In genomic region chr1:160460683-160461287, GRCh38 we compare ENCODE assay signal across 12 cellular contexts.
DNase-seq lines count a peak whose midpoint lies in the region; ATAC-seq lines count a peak whose summit lies in the region.
"Had no signal": no experiment of that assay in that cellular context is flagged by ENCODE, and none has a peak within 500 bp of the region (broad histone marks: within the 10 kb centered on the region; RNA-seq: fewer than 3 reads in every experiment).

No MANE protein-coding gene starts in this region.

- H3K9me2 ChIP-seq in Karpas-422 (replicated peaks; ENCODE audit: insufficient read depth, low read length) = no peaks in the 10 kb centered on the region

- no peaks in the 10 kb centered on the region for H3K9me3 Mint-ChIP-seq in T-helper 2 cell treated with Interferon-gamma antibody and Interleukin-4, amounts not matched to agents 5 μg/mL and 100 μg/mL, for 36 hours
- H3K9me3 Mint-ChIP-seq in activated naive CD4-positive, alpha-beta T cell treated with anti-CD3 and anti-CD28 coated beads for 36 hours = no peaks in the 10 kb centered on the region
- peaks cover 0 to 4% (median 0%) of the 10 kb centered on the region in 9 donors for H3K9me3 Mint-ChIP-seq in naive thymus-derived CD8-positive, alpha-beta T cell

- POLR2A ChIA-PET in naive thymus-derived CD8-positive, alpha-beta T cell (lab: Charles Lee) = interaction anchor here (1.9 kb wide), 1 partner anchor 9 kb away, joined by 7 read pairs; no protein-coding TSS in a partner anchor

- no peaks in the 10 kb centered on the region for H3K9me3 ChIP-seq in Karpas-422 (ENCODE audit: low read length)
- H3K9me3 ChIP-seq: tibial artery had no signal

- peaks cover 42% of the 10 kb centered on the region for H3K4me1 Mint-ChIP-seq in T-helper 2 cell treated with Interferon-gamma antibody and Interleukin-4, amounts not matched to agents 5 μg/mL and 100 μg/mL, for 36 hours (ENCODE audit: low read depth)
- H3K4me1 Mint-ChIP-seq in activated naive CD4-positive, alpha-beta T cell treated with anti-CD3 and anti-CD28 coated beads for 36 hours (ENCODE audit: low read depth) = peaks cover 91% of the 10 kb centered on the region
- H3K4me1 Mint-ChIP-seq in naive thymus-derived CD8-positive, alpha-beta T cell = peaks cover 22 to 56% (median 45%) of the 10 kb centered on the region in 4 donors
- H3K4me1 Mint-ChIP-seq: brain had no signal

- no peaks in the 10 kb centered on the region for H4K20me1 ChIP-seq in Karpas-422 (ENCODE audit: insufficient read depth, low read depth, low read length)

- H3K79me2 ChIP-seq in Karpas-422 (ENCODE audit: low read length) = no peaks in the 10 kb centered on the region

- peak overlapping the region; percentile 53 for H3K4me2 ChIP-seq in Karpas-422 (ENCODE audit: low read depth, low read length, poor library complexity, severe bottlenecking)

- peak overlapping the region; percentile 13 for H3K9ac ChIP-seq in Karpas-422 (ENCODE audit: low read length)

- ATAC-seq in naive thymus-derived CD8-positive, alpha-beta T cell = peak in 1 of 2 donors; percentile 78
- ATAC-seq in HG02642 (IDR thresholded peaks at IDR 0.05; ENCODE audit: poor library complexity, unreplicated experiment) = no peak

- no peaks in the 10 kb centered on the region for H3K27me3 Mint-ChIP-seq in T-helper 2 cell treated with Interferon-gamma antibody and Interleukin-4, amounts not matched to agents 5 μg/mL and 100 μg/mL, for 36 hours (ENCODE audit: low read depth)
- no peaks in the 10 kb centered on the region for H3K27me3 Mint-ChIP-seq in activated naive CD4-positive, alpha-beta T cell treated with anti-CD3 and anti-CD28 coated beads for 36 hours (ENCODE audit: low read depth)
- H3K27me3 Mint-ChIP-seq in naive thymus-derived CD8-positive, alpha-beta T cell = no peaks in the 10 kb centered on the region

- H3K27ac Mint-ChIP-seq in T-helper 2 cell treated with Interferon-gamma antibody and Interleukin-4, amounts not matched to agents 5 μg/mL and 100 μg/mL, for 36 hours = peak overlapping the region; percentile 92
- peak overlapping the region; percentile 99 for H3K27ac Mint-ChIP-seq in activated naive CD4-positive, alpha-beta T cell treated with anti-CD3 and anti-CD28 coated beads for 36 hours
- H3K27ac Mint-ChIP-seq in naive thymus-derived CD8-positive, alpha-beta T cell = peak overlapping the region; percentile 29 to 93 (median 84)
- H3K27ac Mint-ChIP-seq: brain had no signal

- peak; percentile 35 for DNase-seq in T-helper 2 cell treated with Interferon-gamma antibody and Interleukin-4, amounts not matched to agents 5 μg/mL and 100 μg/mL, for 36 hours (ENCODE audit: low spot score)
- DNase-seq in T-helper 2 cell (no peak), Karpas-422 (no peak), NCI-H1092 treated with DMSO at 0.1 percent for 48 hours (lab: John Stamatoyannopoulos, UW) (no peak), NOMO-1 treated with dmso at 0.1 percent for 144 hours (lab: John Stamatoyannopoulos, UW; ENCODE audit: unreplicated experiment) (no peak)
- peak; percentile 66 for DNase-seq in activated naive CD4-positive, alpha-beta T cell treated with anti-CD3 and anti-CD28 coated beads for 36 hours
- no peak for DNase-seq in naive thymus-derived CD8-positive, alpha-beta T cell
- DNase-seq: 8988T, SHP77 treated with DMSO at 0.1 percent for 48 hours, tibial artery had no signal

- no peak overlapping the region for H3K4me3 ChIP-seq in Karpas-422 (ENCODE audit: low read length)
- H3K4me3 ChIP-seq: tibial artery had no signal

- peaks cover 43% of the 10 kb centered on the region for H3K4me1 ChIP-seq in Karpas-422 (ENCODE audit: low read length)
- H3K4me1 ChIP-seq: tibial artery had no signal

- H3K4me3 Mint-ChIP-seq in T-helper 2 cell treated with Interferon-gamma antibody and Interleukin-4, amounts not matched to agents 5 μg/mL and 100 μg/mL, for 36 hours = peak overlapping the region; percentile 79
- peak overlapping the region; percentile 68 for H3K4me3 Mint-ChIP-seq in activated naive CD4-positive, alpha-beta T cell treated with anti-CD3 and anti-CD28 coated beads for 36 hours
- peak overlapping the region in 9 of 10 donors; percentile 36 to 79 (median 52) for H3K4me3 Mint-ChIP-seq in naive thymus-derived CD8-positive, alpha-beta T cell
- H3K4me3 Mint-ChIP-seq: brain had no signal

- intact Hi-C loops in activated naive CD4-positive, alpha-beta T cell treated with anti-CD3 and anti-CD28 coated beads for 36 hours (cut with micrococcal nuclease) = loop anchor here (1.0 to 5.0 kb wide), 3 partner anchors 11 to 337 kb away; partner anchors contain the start of gene LY9

- no peaks in the 10 kb centered on the region; the same call in 1 of the 2 replicates for H3K36me3 ChIP-seq in Karpas-422 (ENCODE audit: insufficient read depth, low read length)
- H3K36me3 ChIP-seq: tibial artery had no signal

- peak overlapping the region; percentile 46 for H2AFZ ChIP-seq in Karpas-422 (ENCODE audit: low read length)

- CTCF ChIA-PET in activated naive CD4-positive, alpha-beta T cell treated with anti-CD3 and anti-CD28 coated beads for 36 hours (lab: Charles Lee) = no interaction called here

- peaks cover 2% of the 10 kb centered on the region for H3K36me3 Mint-ChIP-seq in T-helper 2 cell treated with Interferon-gamma antibody and Interleukin-4, amounts not matched to agents 5 μg/mL and 100 μg/mL, for 36 hours (ENCODE audit: low read depth)
- H3K36me3 Mint-ChIP-seq in activated naive CD4-positive, alpha-beta T cell treated with anti-CD3 and anti-CD28 coated beads for 36 hours (ENCODE audit: low read depth) = no peaks in the 10 kb centered on the region
- peaks cover 0 to 1% (median 0%) of the 10 kb centered on the region in 3 donors for H3K36me3 Mint-ChIP-seq in naive thymus-derived CD8-positive, alpha-beta T cell
- H3K36me3 Mint-ChIP-seq: brain had no signal

- peak overlapping the region; percentile 31 for H3K27ac ChIP-seq in Karpas-422 (ENCODE audit: low read length)
- H3K27ac ChIP-seq: tibial artery had no signal

- no peaks in the 10 kb centered on the region for H3K27me3 ChIP-seq in Karpas-422 (ENCODE audit: low read length)
- H3K27me3 ChIP-seq: tibial artery had no signal

Comparison
In these comparisons a context has a peak if more than half of its experiments do, and no peak if none do; other contexts are left out.
1. DNase-seq: peak in T-helper 2 cell treated with Interferon-gamma antibody and Interleukin-4, amounts not matched to agents 5 μg/mL and 100 μg/mL, for 36 hours (single experiment) and activated naive CD4-positive, alpha-beta T cell treated with anti-CD3 and anti-CD28 coated beads for 36 hours (single experiment); none in T-helper 2 cell (0 of 5), Karpas-422 (single experiment), naive thymus-derived CD8-positive, alpha-beta T cell (0 of 10), NCI-H1092 treated with DMSO at 0.1 percent for 48 hours (single experiment) and NOMO-1 treated with dmso at 0.1 percent for 144 hours (single experiment).
2. Peak in every context shown above with its lines, with median percentiles within 50 percentile points of each other: H3K27ac Mint-ChIP-seq and H3K4me3 Mint-ChIP-seq.